In genomic region chr3:194879991-194880939, GRCh38 we compare ENCODE assay signal across 10 cellular contexts.
A peak's percentile ranks its signal among the peaks of the same experiment; 100 is the strongest.
DNase-seq lines count a peak whose midpoint lies in the region; ATAC-seq and TF ChIP-seq lines count a peak whose summit lies in the region.
"Had no signal": no experiment of that assay in that cellular context is flagged by ENCODE, and none has a peak within 500 bp of the region (broad histone marks: within the 10 kb centered on the region; RNA-seq: fewer than 3 reads in every experiment).

No MANE protein-coding gene starts in this region.

- H3K36me3 ChIP-seq in right atrium auricular region (no peaks in the 10 kb centered on the region), stomach (no peaks in the 10 kb centered on the region)

- TF ChIP-seq EP300 in stomach (IDR thresholded peaks at IDR 0.05), result no peak

- no peak overlapping the region for H3K4me3 ChIP-seq in right atrium auricular region
- H3K4me3 ChIP-seq in stomach, result no peak overlapping the region

- ATAC-seq in GM19452 (IDR thresholded peaks at IDR 0.05; ENCODE audit: unreplicated experiment), result no peak
- ATAC-seq in HG02759 (IDR thresholded peaks at IDR 0.05; ENCODE audit: unreplicated experiment), result no peak

- H3K4me1 ChIP-seq in right atrium auricular region (peaks cover 0 to 49% of the 10 kb centered on the region in 2 donors), stomach (peaks cover 46 to 66% (median 52%) of the 10 kb centered on the region in 4 donors)

- no peak for TF ChIP-seq POLR2A in stomach (IDR thresholded peaks at IDR 0.05)

- peak; percentile 49 for DNase-seq in NCI-H1436 (lab: John Stamatoyannopoulos, UW)
- DNase-seq in NCI-H1436 treated with DMSO at 0.1 percent for 48 hours (lab: John Stamatoyannopoulos, UW), result no peak
- DNase-seq in RWPE1 (ENCODE audit: low spot score), result no peak
- peak; percentile 81 for DNase-seq in right atrium auricular region (ENCODE audit: low spot score)
- DNase-seq in stomach, result peak; percentile 77
- no peak for DNase-seq in HCEC 1CT
- DNase-seq: activated CD4-positive, alpha-beta memory T cell treated with anti-CD3 and anti-CD28 coated beads, Interleukin-2, amount 10 ng/mL, durations not matched to agents 7 days and 5 days had no signal

- H3K27me3 ChIP-seq in right atrium auricular region (no peaks in the 10 kb centered on the region), stomach (no peaks in the 10 kb centered on the region)

- peaks cover 0 to 9% of the 10 kb centered on the region in 2 donors for H3K9me3 ChIP-seq in right atrium auricular region
- peaks cover 0 to 15% (median 8%) of the 10 kb centered on the region in 4 donors for H3K9me3 ChIP-seq in stomach

- peak overlapping the region; percentile 35 for H3K27ac ChIP-seq in RWPE1
- H3K27ac ChIP-seq in right atrium auricular region, result peak overlapping the region; percentile 52 to 68
- peak overlapping the region; percentile 70 to 91 (median 82) for H3K27ac ChIP-seq in stomach
- H3K27ac ChIP-seq: 22Rv1 had no signal

- POLR2A ChIA-PET in RWPE1 (lab: Yijun Ruan, JAX; ENCODE audit: low non-redundant PET), result interaction anchor here (0.9 kb wide), 1 partner anchor 194 kb away, joined by 3 read pairs; no protein-coding TSS in a partner anchor

- TF ChIP-seq CTCF in RWPE1 (conservative IDR thresholded peaks at IDR 0.05; ENCODE audit: low read depth), result no peak
- TF ChIP-seq CTCF in right atrium auricular region (IDR thresholded peaks at IDR 0.05), result no peak
- no peak for TF ChIP-seq CTCF in stomach (IDR thresholded peaks at IDR 0.05)

- WGBS in stomach, 5 donors, result 8 to 21% (median 16%) methylated on average over 11 to 12 of the region's 12 CpGs

- intact Hi-C loops in stomach (cut with DNase I; ENCODE audit: low total_unique reads), result no loop called here

- CTCF ChIA-PET in RWPE1 (lab: Yijun Ruan, JAX), result interaction anchor here (0.6 kb wide), 1 partner anchor 210 kb away, joined by 3 read pairs; no protein-coding TSS in a partner anchor

Comparison
In these comparisons a context has a peak if more than half of its experiments do, and no peak if none do; other contexts are left out.
1. DNase-seq: peak in NCI-H1436 (single experiment), right atrium auricular region (single experiment) and stomach (single experiment); none in NCI-H1436 treated with DMSO at 0.1 percent for 48 hours (single experiment), RWPE1 (single experiment) and HCEC 1CT (single experiment).
2. Peak in every context shown above with its lines, with median percentiles within 50 percentile points of each other: H3K27ac ChIP-seq.